In genomic region chr5:128905225-128906110, GRCh38 we compare ENCODE assay signal across 8 cellular contexts. TPM values are rescaled to one million over a fixed set of nuclear protein-coding genes. Genes with fewer than 3 reads are reported as not detected.
DNase-seq lines count a peak whose midpoint lies in the region; ATAC-seq, FAIRE-seq and TF ChIP-seq lines count a peak whose summit lies in the region.

No MANE protein-coding gene starts in this region.

- H3K27me3 ChIP-seq in GM12878 (replicated peaks in 1 of 2; ENCODE audit: control insufficient read depth in 2 of 2, insufficient read depth in 2 of 2, low read length in 1 of 2) = no peaks in the 10 kb centered on the region

- RAD21 ChIA-PET in GM12878 (lab: Charles Lee; ENCODE audit: unreplicated experiment) = interaction anchor here (0.7 to 2.6 kb wide), 5 partner anchors 191 to 289 kb away, joined by 3 to 20 read pairs (median 4); no protein-coding TSS in a partner anchor

- no peak overlapping the region for H3K27ac ChIP-seq in GM12878 (ENCODE audit: control insufficient read depth, insufficient read depth)

- H3K9me3 ChIP-seq in GM12878 (replicated peaks; ENCODE audit: control insufficient read depth, insufficient read depth, low read length) = no peaks in the 10 kb centered on the region

- 4% methylated on average over 5 of the region's 5 CpGs for WGBS in GM12878 (ENCODE audit: insufficient coverage, insufficient replicate concordance, low lambda C conversion rate, missing lambda C conversion rate)

- H3K4me1 ChIP-seq in GM12878 (ENCODE audit: control insufficient read depth, insufficient read depth, low read length) = no peaks in the 10 kb centered on the region

- no TSS peak for BruUV-seq in GM12878 (replicated peaks; lab: Mats Ljungman, UMichigan)

- no peak overlapping the region for H3K4me3 ChIP-seq in GM12878

- POLR2A ChIA-PET in GM12878 (lab: Charles Lee) = no interaction called here

- no peak overlapping the region for H3K9ac ChIP-seq in GM12878 (ENCODE audit: control insufficient read depth, insufficient read depth, low read length)

- TF ChIP-seq RAD21 in GM12878 (IDR thresholded peaks at IDR 0.05; ENCODE audit: insufficient read depth, low read depth, low read length) = peak; percentile 89

- no peaks in the 10 kb centered on the region for H4K20me1 ChIP-seq in GM12878 (ENCODE audit: control insufficient read depth, insufficient read depth)

- CTCF ChIA-PET in GM12878 (lab: Yijun Ruan, JAX) = interaction anchor here (0.6 to 3.8 kb wide), 24 partner anchors 7 to 864 kb away, joined by 3 to 56 read pairs (median 4); partner anchors contain the start of gene ISOC1

- ATAC-seq in GM21390 (IDR thresholded peaks at IDR 0.05; ENCODE audit: unreplicated experiment) (peak; percentile 91), HG03521 (IDR thresholded peaks at IDR 0.05; ENCODE audit: unreplicated experiment) (peak; percentile 93), GM12878 (peak; percentile 95)

- no peak for TF ChIP-seq EP300 in GM12878 (IDR thresholded peaks at IDR 0.05; ENCODE audit: borderline replicate concordance in 1 of 2, control insufficient read depth in 1 of 2, low read depth in 2 of 2, low read length in 2 of 2)

- H3K79me2 ChIP-seq in GM12878 (ENCODE audit: control insufficient read depth, insufficient read depth, low read length) = no peaks in the 10 kb centered on the region

- SMC1A ChIA-PET in GM12878 (lab: Charles Lee; ENCODE audit: uncharacterized antibody, unreplicated experiment) = interaction anchor here (0.6 to 3.0 kb wide), 9 partner anchors 96 to 571 kb away, joined by 3 to 15 read pairs (median 3); partner anchors contain the start of gene ISOC1

- in situ Hi-C loops in GM12878 (cut with MboI) = loop anchor here (5.0 to 10.0 kb wide), 2 partner anchors 222 to 869 kb away; no protein-coding TSS in a partner anchor

- TF ChIP-seq POLR2A in GM12878 (IDR thresholded peaks at IDR 0.05; ENCODE audit: low read depth, low read length) = no peak

- intact Hi-C loops in GM12878 (cut with micrococcal nuclease; ENCODE audit: unreplicated experiment) = loop anchor here (1.0 to 2.0 kb wide), 3 partner anchors 229 to 863 kb away; no protein-coding TSS in a partner anchor

- no peak overlapping the region for H3K4me2 ChIP-seq in GM12878 (ENCODE audit: control insufficient read depth, insufficient read depth)

- TF ChIP-seq CTCF in GM12878 (IDR thresholded peaks at IDR 0.05 in 2 of 3, conservative IDR thresholded peaks at IDR 0.05 in 1 of 3; ENCODE audit: control insufficient read depth in 2 of 3, extremely low read depth in 1 of 3, insufficient read depth in 1 of 3, low read depth in 3 of 3, low read length in 3 of 3) = peak; percentile 63 to 84 (median 64); a peak in 5 of 6 replicates

- no peaks in the 10 kb centered on the region for H3K36me3 ChIP-seq in GM12878 (ENCODE audit: control insufficient read depth in 2 of 2, insufficient read depth in 2 of 2, low read length in 1 of 2)

- DNase-seq in SIG-M5 treated with dmso at 0.1 percent for 504 hours (lab: John Stamatoyannopoulos, UW; ENCODE audit: unreplicated experiment) (peak; percentile 67), SIG-M5 (lab: John Stamatoyannopoulos, UW) (no peak), OCI-M1 (lab: John Stamatoyannopoulos, UW) (peak; percentile 86), GM12878 (ENCODE audit: low read depth, low spot score) (no peak), iPS DF 19.7 (ENCODE audit: low read depth, low spot score) (peak; percentile 3)
- peak; percentile 43 for DNase-seq in stimulated activated CD4-positive, alpha-beta T cell treated with anti-CD3 and anti-CD28 coated beads, Interleukin-4, amount 100 ng/mL, for 24 hours

- no peak overlapping the region for H2AFZ ChIP-seq in GM12878 (ENCODE audit: control insufficient read depth, low read depth, low read length)

- peak; percentile 88 for FAIRE-seq in GM12878 (lab: Jason Lieb, UNC)

TF ChIP-seq in GM12878, 131 proteins besides CTCF, POLR2A, EP300 and RAD21:
- peak; percentile 80 for TF ChIP-seq SMC3 (IDR thresholded peaks at IDR 0.05; ENCODE audit: borderline replicate concordance, low read length)
- TF ChIP-seq MYB (IDR thresholded peaks at IDR 0.05; ENCODE audit: borderline replicate concordance, low read depth, low read length) = no peak
- no peak for TF ChIP-seq ZNF207 (IDR thresholded peaks at IDR 0.05; ENCODE audit: borderline replicate concordance)
- TF ChIP-seq RUNX3 (IDR thresholded peaks at IDR 0.05; ENCODE audit: low read length) = 0 out of 2 replicates have a peak, but pooled peaks have one; percentile 13
- TF ChIP-seq ZBED1 (IDR thresholded peaks at IDR 0.05; ENCODE audit: borderline replicate concordance) = no peak
- no peak for TF ChIP-seq SMAD5 (IDR thresholded peaks at IDR 0.05; ENCODE audit: low read depth)
- TF ChIP-seq BCL3 (IDR thresholded peaks at IDR 0.05; ENCODE audit: borderline replicate concordance, insufficient read depth, low read depth, low read length, poor library complexity, severe bottlenecking) = no peak
- TF ChIP-seq E2F8 (IDR thresholded peaks at IDR 0.05; ENCODE audit: low read depth, partially characterized antibody) = no peak
- TF ChIP-seq YBX1 (IDR thresholded peaks at IDR 0.05) = no peak
- no peak for TF ChIP-seq NR2F1 (conservative IDR thresholded peaks at IDR 0.05)

RNA-seq across cellular contexts. Expression of gene SLC27A6, which starts 59.8 kb away (rescaled TPM):
- not detected in 2 replicates for total RNA-seq in GM12878 (2013; cell fraction: nucleolus; rRNA removed)
- total RNA-seq in GM12878 (2014; rRNA removed) = not detected in 2 replicates
- not detected in 2 replicates for total RNA-seq in GM12878 (2014; rRNA removed; fragmentation: Illumina TruSeq; extraction: Trizol)
- not detected in 2 replicates for total RNA-seq in GM12878 (2021)
- not detected for polyA plus RNA-seq in GM12878 (2011; ENCODE audit: low read depth)
- polyA plus RNA-seq in GM12878 (2011; rRNA removed) = not detected in 2 replicates
- polyA plus RNA-seq in GM12878 (2011; cell fraction: cytosol; rRNA removed) = not detected in 2 replicates
- not detected in 2 replicates for polyA plus RNA-seq in GM12878 (2011; cell fraction: nucleus; rRNA removed)
- not detected in 2 replicates for polyA plus RNA-seq in GM12878 (2012)
- not detected in 2 replicates for polyA plus RNA-seq in GM12878 (2014; fragmentation: Illumina TruSeq; extraction: Trizol)
- not detected for polyA plus RNA-seq in GM12878 (2014; fragmentation: Nextera tagmentation; extraction: Ambion mirVana)
- not detected in 2 replicates for polyA plus RNA-seq in GM12878 (2014; rRNA removed)
- polyA plus RNA-seq in GM12878 (2016; fragmentation: Nextera tagmentation; extraction: Ambion mirVana) = not detected
- not detected in 2 replicates for polyA minus RNA-seq in GM12878 (2011; rRNA and poly(A)+ RNA removed)
- polyA minus RNA-seq in GM12878 (2011; cell fraction: cytosol; rRNA and poly(A)+ RNA removed) = not detected in 2 replicates
- not detected in 2 replicates for polyA minus RNA-seq in GM12878 (2011; cell fraction: nucleus; rRNA and poly(A)+ RNA removed)

Comparison
In these comparisons a context has a peak if more than half of its experiments do, and no peak if none do; other contexts are left out.
1. DNase-seq: peak in SIG-M5 treated with dmso at 0.1 percent for 504 hours (single experiment), OCI-M1 (single experiment), iPS DF 19.7 (single experiment) and stimulated activated CD4-positive, alpha-beta T cell treated with anti-CD3 and anti-CD28 coated beads, Interleukin-4, amount 100 ng/mL, for 24 hours (single experiment); none in SIG-M5 (single experiment) and GM12878 (single experiment).
2. Peak in every context shown above with its lines, with median percentiles within 50 percentile points of each other: ATAC-seq.